ENCODE assay signal across 1 cellular context in the genomic region with DNA sequence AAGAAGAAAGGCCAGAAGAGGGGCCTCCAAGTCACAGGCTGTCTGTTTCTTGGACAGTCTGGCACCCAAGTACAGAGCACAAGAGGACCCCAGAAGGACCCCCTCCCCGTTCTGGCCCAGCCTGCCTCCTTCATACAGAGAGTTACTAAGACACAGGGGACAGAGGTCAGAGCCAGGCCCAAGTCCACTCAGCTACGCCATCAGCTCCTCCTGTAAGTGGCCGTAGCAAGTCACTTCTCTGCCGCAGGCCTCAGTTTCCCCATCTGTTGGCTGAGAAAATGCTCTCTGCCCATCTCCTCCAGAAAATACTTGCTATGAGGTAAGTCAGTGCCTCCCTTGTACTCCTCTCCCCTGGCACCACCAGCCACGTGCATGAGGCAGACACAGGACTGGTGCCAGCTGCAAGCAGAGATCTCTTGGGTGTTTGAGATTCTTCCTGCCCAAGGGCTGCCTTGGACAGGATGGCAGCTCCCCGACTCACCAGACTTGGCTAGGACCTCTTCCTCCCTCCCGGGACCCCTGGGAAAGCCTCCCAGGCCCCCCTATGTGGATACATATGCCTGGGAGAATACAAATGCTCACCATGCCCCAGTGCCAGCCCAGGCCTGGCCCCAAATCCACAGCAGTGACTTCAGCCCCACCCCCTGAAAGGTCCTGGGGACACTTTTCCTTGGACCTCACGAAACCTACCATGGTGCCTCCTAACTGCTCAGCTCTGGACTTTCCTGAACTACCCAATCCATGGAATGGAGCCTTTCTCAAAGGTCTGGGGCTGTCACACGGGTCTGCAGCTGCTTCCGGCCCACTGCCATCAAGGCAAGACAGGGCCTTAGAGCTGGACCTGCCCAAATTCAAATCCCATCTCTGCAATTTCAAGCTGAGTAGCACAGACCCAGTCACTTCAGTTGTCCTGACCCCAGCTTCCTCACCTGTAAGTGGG.
TF ChIP-seq lines count a peak whose summit lies in the region.

No MANE protein-coding gene starts in this region.

TF ChIP-seq in GM23338, 12 proteins besides CTCF, POLR2A, EP300 and RAD21:
- TF ChIP-seq, protein P1, sequence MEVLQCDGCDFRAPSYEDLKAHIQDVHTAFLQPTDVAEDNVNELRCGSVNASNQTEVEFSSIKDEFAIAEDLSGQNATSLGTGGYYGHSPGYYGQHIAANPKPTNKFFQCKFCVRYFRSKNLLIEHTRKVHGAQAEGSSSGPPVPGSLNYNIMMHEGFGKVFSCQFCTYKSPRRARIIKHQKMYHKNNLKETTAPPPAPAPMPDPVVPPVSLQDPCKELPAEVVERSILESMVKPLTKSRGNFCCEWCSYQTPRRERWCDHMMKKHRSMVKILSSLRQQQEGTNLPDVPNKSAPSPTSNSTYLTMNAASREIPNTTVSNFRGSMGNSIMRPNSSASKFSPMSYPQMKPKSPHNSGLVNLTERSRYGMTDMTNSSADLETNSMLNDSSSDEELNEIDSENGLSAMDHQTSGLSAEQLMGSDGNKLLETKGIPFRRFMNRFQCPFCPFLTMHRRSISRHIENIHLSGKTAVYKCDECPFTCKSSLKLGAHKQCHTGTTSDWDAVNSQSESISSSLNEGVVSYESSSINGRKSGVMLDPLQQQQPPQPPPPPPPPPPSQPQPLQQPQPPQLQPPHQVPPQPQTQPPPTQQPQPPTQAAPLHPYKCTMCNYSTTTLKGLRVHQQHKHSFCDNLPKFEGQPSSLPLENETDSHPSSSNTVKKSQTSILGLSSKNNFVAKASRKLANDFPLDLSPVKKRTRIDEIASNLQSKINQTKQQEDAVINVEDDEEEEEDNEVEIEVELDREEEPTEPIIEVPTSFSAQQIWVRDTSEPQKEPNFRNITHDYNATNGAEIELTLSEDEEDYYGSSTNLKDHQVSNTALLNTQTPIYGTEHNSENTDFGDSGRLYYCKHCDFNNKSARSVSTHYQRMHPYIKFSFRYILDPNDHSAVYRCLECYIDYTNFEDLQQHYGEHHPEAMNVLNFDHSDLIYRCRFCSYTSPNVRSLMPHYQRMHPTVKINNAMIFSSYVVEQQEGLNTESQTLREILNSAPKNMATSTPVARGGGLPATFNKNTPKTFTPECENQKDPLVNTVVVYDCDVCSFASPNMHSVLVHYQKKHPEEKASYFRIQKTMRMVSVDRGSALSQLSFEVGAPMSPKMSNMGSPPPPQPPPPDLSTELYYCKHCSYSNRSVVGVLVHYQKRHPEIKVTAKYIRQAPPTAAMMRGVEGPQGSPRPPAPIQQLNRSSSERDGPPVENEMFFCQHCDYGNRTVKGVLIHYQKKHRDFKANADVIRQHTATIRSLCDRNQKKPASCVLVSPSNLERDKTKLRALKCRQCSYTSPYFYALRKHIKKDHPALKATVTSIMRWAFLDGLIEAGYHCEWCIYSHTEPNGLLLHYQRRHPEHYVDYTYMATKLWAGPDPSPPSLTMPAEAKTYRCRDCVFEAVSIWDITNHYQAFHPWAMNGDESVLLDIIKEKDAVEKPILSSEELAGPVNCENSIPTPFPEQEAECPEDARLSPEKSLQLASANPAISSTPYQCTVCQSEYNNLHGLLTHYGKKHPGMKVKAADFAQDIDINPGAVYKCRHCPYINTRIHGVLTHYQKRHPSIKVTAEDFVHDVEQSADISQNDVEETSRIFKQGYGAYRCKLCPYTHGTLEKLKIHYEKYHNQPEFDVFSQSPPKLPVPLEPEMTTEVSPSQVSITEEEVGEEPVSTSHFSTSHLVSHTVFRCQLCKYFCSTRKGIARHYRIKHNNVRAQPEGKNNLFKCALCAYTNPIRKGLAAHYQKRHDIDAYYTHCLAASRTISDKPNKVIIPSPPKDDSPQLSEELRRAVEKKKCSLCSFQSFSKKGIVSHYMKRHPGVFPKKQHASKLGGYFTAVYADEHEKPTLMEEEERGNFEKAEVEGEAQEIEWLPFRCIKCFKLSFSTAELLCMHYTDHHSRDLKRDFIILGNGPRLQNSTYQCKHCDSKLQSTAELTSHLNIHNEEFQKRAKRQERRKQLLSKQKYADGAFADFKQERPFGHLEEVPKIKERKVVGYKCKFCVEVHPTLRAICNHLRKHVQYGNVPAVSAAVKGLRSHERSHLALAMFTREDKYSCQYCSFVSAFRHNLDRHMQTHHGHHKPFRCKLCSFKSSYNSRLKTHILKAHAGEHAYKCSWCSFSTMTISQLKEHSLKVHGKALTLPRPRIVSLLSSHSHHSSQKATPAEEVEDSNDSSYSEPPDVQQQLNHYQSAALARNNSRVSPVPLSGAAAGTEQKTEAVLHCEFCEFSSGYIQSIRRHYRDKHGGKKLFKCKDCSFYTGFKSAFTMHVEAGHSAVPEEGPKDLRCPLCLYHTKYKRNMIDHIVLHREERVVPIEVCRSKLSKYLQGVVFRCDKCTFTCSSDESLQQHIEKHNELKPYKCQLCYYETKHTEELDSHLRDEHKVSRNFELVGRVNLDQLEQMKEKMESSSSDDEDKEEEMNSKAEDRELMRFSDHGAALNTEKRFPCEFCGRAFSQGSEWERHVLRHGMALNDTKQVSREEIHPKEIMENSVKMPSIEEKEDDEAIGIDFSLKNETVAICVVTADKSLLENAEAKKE (CRISPR knock-in tag; IDR thresholded peaks at IDR 0.05): no peak
- TF ChIP-seq CREB1 (CRISPR knock-in tag; IDR thresholded peaks at IDR 0.05; ENCODE audit: low read depth) (no peak), ZNF114 (CRISPR knock-in tag; IDR thresholded peaks at IDR 0.05) (no peak), EZH2phosphoT487 (IDR thresholded peaks at IDR 0.05; ENCODE audit: unreplicated experiment) (no peak), NANOG (IDR thresholded peaks at IDR 0.05; ENCODE audit: borderline replicate concordance) (no peak), JUNB (IDR thresholded peaks at IDR 0.05; ENCODE audit: unreplicated experiment) (no peak), EZH2 (IDR thresholded peaks at IDR 0.05; ENCODE audit: low read depth, unreplicated experiment) (no peak), ZNF331 (CRISPR knock-in tag; IDR thresholded peaks at IDR 0.05; ENCODE audit: low read depth) (no peak), POLR2AphosphoS5 (IDR thresholded peaks at IDR 0.05; ENCODE audit: low read depth) (no peak)
